1 cellular context compared by ENCODE assay signal in the genomic region with DNA sequence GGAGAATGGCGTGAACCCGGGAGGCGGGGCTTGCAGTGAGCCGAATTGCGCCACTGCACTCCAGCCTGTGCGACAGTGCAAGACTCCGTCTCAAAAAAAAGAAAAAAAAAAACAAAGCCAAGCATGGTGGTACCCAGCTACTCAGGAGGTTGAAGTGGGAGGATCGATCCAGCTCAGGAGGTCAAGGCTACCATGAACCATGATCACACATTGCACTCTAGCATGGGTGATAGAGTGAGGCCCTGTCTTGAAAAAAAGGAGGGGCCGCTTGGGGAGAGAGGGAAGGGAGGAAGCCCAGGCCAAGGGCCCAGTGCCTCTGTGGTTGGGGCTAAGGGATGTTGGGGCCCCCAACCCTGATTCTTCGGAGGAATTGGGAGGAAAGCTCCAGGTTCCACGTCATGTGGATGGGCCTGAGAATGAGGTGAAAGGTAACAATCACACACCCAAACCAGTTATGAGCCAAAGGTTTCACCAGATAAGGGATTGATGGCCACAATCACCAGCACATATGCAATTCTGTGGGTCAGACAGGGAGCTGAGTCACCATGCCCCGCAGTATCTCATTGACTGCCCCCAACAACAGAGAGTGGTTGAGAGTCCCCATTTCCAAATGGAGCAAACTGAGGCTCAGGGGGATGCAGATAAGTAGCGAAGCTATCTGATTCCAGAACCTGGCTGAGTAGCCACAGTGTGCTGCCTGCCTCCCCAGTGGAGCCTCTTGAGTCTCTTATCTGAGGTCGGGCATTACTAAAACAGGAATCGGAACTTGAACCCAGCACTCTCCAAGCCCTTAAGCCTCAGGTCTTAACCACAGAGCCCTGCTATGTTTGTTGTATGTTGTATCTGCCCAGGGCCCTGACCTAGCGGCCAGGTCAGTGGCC.
A peak's percentile ranks its signal among the peaks of the same experiment; 100 is the strongest.
TF ChIP-seq lines count a peak whose summit lies in the region.

No MANE protein-coding gene starts in this region.

TF ChIP-seq in K562, 482 proteins besides CTCF, POLR2A, EP300 and RAD21 (continues in another document):
- TF ChIP-seq RCOR1 (IDR thresholded peaks at IDR 0.05; ENCODE audit: borderline replicate concordance in 1 of 2, low read depth in 2 of 2, low read length in 2 of 2) = peak; percentile 80 to 99; a peak in 3 of 4 replicates
- TF ChIP-seq ZNF384 (IDR thresholded peaks at IDR 0.05; ENCODE audit: low read depth, low read length) = peak; percentile 86
- TF ChIP-seq KDM4B (IDR thresholded peaks at IDR 0.05; ENCODE audit: borderline replicate concordance in 2 of 2, low read depth in 1 of 2) = no peak
- TF ChIP-seq FOXJ3 (CRISPR knock-in tag; IDR thresholded peaks at IDR 0.05) = no peak
- TF ChIP-seq ZNF143 (CRISPR knock-in tag; IDR thresholded peaks at IDR 0.05) = no peak
- TF ChIP-seq, protein P1, sequence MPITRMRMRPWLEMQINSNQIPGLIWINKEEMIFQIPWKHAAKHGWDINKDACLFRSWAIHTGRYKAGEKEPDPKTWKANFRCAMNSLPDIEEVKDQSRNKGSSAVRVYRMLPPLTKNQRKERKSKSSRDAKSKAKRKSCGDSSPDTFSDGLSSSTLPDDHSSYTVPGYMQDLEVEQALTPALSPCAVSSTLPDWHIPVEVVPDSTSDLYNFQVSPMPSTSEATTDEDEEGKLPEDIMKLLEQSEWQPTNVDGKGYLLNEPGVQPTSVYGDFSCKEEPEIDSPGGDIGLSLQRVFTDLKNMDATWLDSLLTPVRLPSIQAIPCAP (CRISPR knock-in tag; IDR thresholded peaks at IDR 0.05; ENCODE audit: borderline replicate concordance) = no peak
- peak; percentile 42; the same call in 1 of the 2 replicates for TF ChIP-seq BHLHE40 (IDR thresholded peaks at IDR 0.05; ENCODE audit: low read length)
- 0 out of 2 replicates have a peak, but pooled peaks have one; percentile 5 for TF ChIP-seq PPARD (CRISPR knock-in tag; IDR thresholded peaks at IDR 0.05)
- TF ChIP-seq CC2D1A (IDR thresholded peaks at IDR 0.05) = no peak
- TF ChIP-seq MYC (IDR thresholded peaks at IDR 0.05; ENCODE audit: low read depth, low read length) = peak; percentile 5
- TF ChIP-seq MYC (CRISPR knock-in tag; IDR thresholded peaks at IDR 0.05; ENCODE audit: borderline replicate concordance, low read depth) = peak; percentile 33; the same call in 1 of the 2 replicates
- TF ChIP-seq ILK (tag; IDR thresholded peaks at IDR 0.05; ENCODE audit: borderline replicate concordance, low read depth) = no peak
- TF ChIP-seq CXXC5 (CRISPR knock-in tag; IDR thresholded peaks at IDR 0.05) = peak; percentile 60
- peak in 1 of 2 experiments; percentile 90; a peak in 2 of 3 replicates for TF ChIP-seq CBX3 (IDR thresholded peaks at IDR 0.05; ENCODE audit: borderline replicate concordance in 1 of 2, low read length in 2 of 2)
- TF ChIP-seq ZNF75A (CRISPR knock-in tag; IDR thresholded peaks at IDR 0.05) = no peak; the same call in 1 of the 2 replicates
- peak in 1 of 2 experiments; percentile 90; a peak in 2 of 4 replicates for TF ChIP-seq TEAD1 (CRISPR knock-in tag; IDR thresholded peaks at IDR 0.05)
- peak; percentile 30; the same call in 1 of the 2 replicates for TF ChIP-seq ZNF239 (CRISPR knock-in tag; IDR thresholded peaks at IDR 0.05)
- TF ChIP-seq MBD2 (IDR thresholded peaks at IDR 0.05; ENCODE audit: borderline replicate concordance, low read depth) = no peak
- TF ChIP-seq PTBP1 (IDR thresholded peaks at IDR 0.05; ENCODE audit: low read depth, low read length) = peak; percentile 82
- TF ChIP-seq HDAC8 (tag; IDR thresholded peaks at IDR 0.05) = peak; percentile 62; the same call in 1 of the 2 replicates
- peak; percentile 62; the same call in 1 of the 2 replicates for TF ChIP-seq ZNF165 (CRISPR knock-in tag; IDR thresholded peaks at IDR 0.05; ENCODE audit: borderline replicate concordance)
- TF ChIP-seq STAT5A (IDR thresholded peaks at IDR 0.05; ENCODE audit: borderline replicate concordance, low read length) = peak; percentile 71
- TF ChIP-seq MEIS2 (IDR thresholded peaks at IDR 0.05; ENCODE audit: partially characterized antibody) = no peak
- TF ChIP-seq ZKSCAN8 (CRISPR knock-in tag; IDR thresholded peaks at IDR 0.05) = no peak
- no peak for TF ChIP-seq MYBL2 (IDR thresholded peaks at IDR 0.05; ENCODE audit: low read depth)
- TF ChIP-seq MYBL2 (CRISPR knock-in tag; IDR thresholded peaks at IDR 0.05; ENCODE audit: borderline replicate concordance) = no peak
- TF ChIP-seq NR4A1 (CRISPR knock-in tag; IDR thresholded peaks at IDR 0.05) = no peak
- peak; percentile 51; the same call in 1 of the 2 replicates for TF ChIP-seq NR4A1 (tag; IDR thresholded peaks at IDR 0.05)
- TF ChIP-seq JUND (IDR thresholded peaks at IDR 0.05; ENCODE audit: borderline replicate concordance, low read depth, low read length) = peak; percentile 93
- TF ChIP-seq JUND (tag; IDR thresholded peaks at IDR 0.05; ENCODE audit: borderline replicate concordance, low read depth, low read length) = peak; percentile 91; the same call in 1 of the 3 replicates
- TF ChIP-seq XRCC3 (IDR thresholded peaks at IDR 0.05) = no peak
- TF ChIP-seq ZNF311 (CRISPR knock-in tag; IDR thresholded peaks at IDR 0.05) = peak; percentile 46; the same call in 1 of the 2 replicates
- TF ChIP-seq YY1 (IDR thresholded peaks at IDR 0.05; ENCODE audit: borderline replicate concordance in 1 of 3, control insufficient read depth in 1 of 3, extremely low read depth in 1 of 3, insufficient read depth in 3 of 3, insufficient read length in 1 of 3, insufficient replicate concordance in 2 of 3, low read depth in 1 of 3, low read length in 2 of 3) = peak in 1 of 3 experiments; percentile 37
- TF ChIP-seq CBX5 (IDR thresholded peaks at IDR 0.05; ENCODE audit: borderline replicate concordance, low read depth) = no peak
- peak; percentile 24 for TF ChIP-seq HNRNPLL (IDR thresholded peaks at IDR 0.05; ENCODE audit: low read depth, low read length, poor library complexity, severe bottlenecking)
- TF ChIP-seq, protein P2, sequence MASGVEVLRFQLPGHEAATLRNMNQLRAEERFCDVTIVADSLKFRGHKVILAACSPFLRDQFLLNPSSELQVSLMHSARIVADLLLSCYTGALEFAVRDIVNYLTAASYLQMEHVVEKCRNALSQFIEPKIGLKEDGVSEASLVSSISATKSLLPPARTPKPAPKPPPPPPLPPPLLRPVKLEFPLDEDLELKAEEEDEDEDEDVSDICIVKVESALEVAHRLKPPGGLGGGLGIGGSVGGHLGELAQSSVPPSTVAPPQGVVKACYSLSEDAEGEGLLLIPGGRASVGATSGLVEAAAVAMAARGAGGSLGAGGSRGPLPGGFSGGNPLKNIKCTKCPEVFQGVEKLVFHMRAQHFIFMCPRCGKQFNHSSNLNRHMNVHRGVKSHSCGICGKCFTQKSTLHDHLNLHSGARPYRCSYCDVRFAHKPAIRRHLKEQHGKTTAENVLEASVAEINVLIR (CRISPR knock-in tag; IDR thresholded peaks at IDR 0.05) = peak; percentile 60
- TF ChIP-seq TEAD4 (IDR thresholded peaks at IDR 0.05; ENCODE audit: low read length) = peak; percentile 91
- TF ChIP-seq TEAD4 (CRISPR knock-in tag; IDR thresholded peaks at IDR 0.05; ENCODE audit: borderline replicate concordance) = no peak
- TF ChIP-seq, protein P3, sequence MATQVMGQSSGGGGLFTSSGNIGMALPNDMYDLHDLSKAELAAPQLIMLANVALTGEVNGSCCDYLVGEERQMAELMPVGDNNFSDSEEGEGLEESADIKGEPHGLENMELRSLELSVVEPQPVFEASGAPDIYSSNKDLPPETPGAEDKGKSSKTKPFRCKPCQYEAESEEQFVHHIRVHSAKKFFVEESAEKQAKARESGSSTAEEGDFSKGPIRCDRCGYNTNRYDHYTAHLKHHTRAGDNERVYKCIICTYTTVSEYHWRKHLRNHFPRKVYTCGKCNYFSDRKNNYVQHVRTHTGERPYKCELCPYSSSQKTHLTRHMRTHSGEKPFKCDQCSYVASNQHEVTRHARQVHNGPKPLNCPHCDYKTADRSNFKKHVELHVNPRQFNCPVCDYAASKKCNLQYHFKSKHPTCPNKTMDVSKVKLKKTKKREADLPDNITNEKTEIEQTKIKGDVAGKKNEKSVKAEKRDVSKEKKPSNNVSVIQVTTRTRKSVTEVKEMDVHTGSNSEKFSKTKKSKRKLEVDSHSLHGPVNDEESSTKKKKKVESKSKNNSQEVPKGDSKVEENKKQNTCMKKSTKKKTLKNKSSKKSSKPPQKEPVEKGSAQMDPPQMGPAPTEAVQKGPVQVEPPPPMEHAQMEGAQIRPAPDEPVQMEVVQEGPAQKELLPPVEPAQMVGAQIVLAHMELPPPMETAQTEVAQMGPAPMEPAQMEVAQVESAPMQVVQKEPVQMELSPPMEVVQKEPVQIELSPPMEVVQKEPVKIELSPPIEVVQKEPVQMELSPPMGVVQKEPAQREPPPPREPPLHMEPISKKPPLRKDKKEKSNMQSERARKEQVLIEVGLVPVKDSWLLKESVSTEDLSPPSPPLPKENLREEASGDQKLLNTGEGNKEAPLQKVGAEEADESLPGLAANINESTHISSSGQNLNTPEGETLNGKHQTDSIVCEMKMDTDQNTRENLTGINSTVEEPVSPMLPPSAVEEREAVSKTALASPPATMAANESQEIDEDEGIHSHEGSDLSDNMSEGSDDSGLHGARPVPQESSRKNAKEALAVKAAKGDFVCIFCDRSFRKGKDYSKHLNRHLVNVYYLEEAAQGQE (CRISPR knock-in tag; IDR thresholded peaks at IDR 0.05; ENCODE audit: low read depth) = 0 out of 2 replicates have a peak, but pooled peaks have one; percentile 44
- no peak for TF ChIP-seq YBX1 (IDR thresholded peaks at IDR 0.05)
- TF ChIP-seq ZNF644 (tag; IDR thresholded peaks at IDR 0.05; ENCODE audit: low read depth) = no peak
- 0 out of 2 replicates have a peak, but pooled peaks have one; percentile 43 for TF ChIP-seq IFI16 (CRISPR knock-in tag; IDR thresholded peaks at IDR 0.05)
- no peak for TF ChIP-seq TAF7 (tag; IDR thresholded peaks at IDR 0.05)
- TF ChIP-seq, protein P4, sequence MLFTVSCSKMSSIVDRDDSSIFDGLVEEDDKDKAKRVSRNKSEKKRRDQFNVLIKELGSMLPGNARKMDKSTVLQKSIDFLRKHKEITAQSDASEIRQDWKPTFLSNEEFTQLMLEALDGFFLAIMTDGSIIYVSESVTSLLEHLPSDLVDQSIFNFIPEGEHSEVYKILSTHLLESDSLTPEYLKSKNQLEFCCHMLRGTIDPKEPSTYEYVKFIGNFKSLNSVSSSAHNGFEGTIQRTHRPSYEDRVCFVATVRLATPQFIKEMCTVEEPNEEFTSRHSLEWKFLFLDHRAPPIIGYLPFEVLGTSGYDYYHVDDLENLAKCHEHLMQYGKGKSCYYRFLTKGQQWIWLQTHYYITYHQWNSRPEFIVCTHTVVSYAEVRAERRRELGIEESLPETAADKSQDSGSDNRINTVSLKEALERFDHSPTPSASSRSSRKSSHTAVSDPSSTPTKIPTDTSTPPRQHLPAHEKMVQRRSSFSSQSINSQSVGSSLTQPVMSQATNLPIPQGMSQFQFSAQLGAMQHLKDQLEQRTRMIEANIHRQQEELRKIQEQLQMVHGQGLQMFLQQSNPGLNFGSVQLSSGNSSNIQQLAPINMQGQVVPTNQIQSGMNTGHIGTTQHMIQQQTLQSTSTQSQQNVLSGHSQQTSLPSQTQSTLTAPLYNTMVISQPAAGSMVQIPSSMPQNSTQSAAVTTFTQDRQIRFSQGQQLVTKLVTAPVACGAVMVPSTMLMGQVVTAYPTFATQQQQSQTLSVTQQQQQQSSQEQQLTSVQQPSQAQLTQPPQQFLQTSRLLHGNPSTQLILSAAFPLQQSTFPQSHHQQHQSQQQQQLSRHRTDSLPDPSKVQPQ (CRISPR knock-in tag; IDR thresholded peaks at IDR 0.05; ENCODE audit: borderline replicate concordance) = 0 out of 2 replicates have a peak, but pooled peaks have one; percentile 67
- 0 out of 2 replicates have a peak, but pooled peaks have one; percentile 24 for TF ChIP-seq HCFC1 (IDR thresholded peaks at IDR 0.05; ENCODE audit: low read depth, low read length)
- TF ChIP-seq, protein P5, sequence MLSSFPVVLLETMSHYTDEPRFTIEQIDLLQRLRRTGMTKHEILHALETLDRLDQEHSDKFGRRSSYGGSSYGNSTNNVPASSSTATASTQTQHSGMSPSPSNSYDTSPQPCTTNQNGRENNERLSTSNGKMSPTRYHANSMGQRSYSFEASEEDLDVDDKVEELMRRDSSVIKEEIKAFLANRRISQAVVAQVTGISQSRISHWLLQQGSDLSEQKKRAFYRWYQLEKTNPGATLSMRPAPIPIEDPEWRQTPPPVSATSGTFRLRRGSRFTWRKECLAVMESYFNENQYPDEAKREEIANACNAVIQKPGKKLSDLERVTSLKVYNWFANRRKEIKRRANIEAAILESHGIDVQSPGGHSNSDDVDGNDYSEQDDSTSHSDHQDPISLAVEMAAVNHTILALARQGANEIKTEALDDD (IDR thresholded peaks at IDR 0.05) = no peak
- peak; percentile 28; the same call in 1 of the 2 replicates for TF ChIP-seq ZNF274 (IDR thresholded peaks at IDR 0.05; ENCODE audit: borderline replicate concordance, low read depth, low read length)
- no peak for TF ChIP-seq HDAC3 (IDR thresholded peaks at IDR 0.05; ENCODE audit: borderline replicate concordance, partially characterized antibody)
- TF ChIP-seq, protein P6, sequence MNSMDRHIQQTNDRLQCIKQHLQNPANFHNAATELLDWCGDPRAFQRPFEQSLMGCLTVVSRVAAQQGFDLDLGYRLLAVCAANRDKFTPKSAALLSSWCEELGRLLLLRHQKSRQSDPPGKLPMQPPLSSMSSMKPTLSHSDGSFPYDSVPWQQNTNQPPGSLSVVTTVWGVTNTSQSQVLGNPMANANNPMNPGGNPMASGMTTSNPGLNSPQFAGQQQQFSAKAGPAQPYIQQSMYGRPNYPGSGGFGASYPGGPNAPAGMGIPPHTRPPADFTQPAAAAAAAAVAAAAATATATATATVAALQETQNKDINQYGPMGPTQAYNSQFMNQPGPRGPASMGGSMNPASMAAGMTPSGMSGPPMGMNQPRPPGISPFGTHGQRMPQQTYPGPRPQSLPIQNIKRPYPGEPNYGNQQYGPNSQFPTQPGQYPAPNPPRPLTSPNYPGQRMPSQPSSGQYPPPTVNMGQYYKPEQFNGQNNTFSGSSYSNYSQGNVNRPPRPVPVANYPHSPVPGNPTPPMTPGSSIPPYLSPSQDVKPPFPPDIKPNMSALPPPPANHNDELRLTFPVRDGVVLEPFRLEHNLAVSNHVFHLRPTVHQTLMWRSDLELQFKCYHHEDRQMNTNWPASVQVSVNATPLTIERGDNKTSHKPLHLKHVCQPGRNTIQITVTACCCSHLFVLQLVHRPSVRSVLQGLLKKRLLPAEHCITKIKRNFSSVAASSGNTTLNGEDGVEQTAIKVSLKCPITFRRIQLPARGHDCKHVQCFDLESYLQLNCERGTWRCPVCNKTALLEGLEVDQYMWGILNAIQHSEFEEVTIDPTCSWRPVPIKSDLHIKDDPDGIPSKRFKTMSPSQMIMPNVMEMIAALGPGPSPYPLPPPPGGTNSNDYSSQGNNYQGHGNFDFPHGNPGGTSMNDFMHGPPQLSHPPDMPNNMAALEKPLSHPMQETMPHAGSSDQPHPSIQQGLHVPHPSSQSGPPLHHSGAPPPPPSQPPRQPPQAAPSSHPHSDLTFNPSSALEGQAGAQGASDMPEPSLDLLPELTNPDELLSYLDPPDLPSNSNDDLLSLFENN (IDR thresholded peaks at IDR 0.05; ENCODE audit: low read depth in 2 of 2, low read length in 2 of 2) = peak in 1 of 2 experiments; percentile 8; a peak in 1 of 4 replicates
- peak; percentile 28 for TF ChIP-seq XRCC5 (IDR thresholded peaks at IDR 0.05; ENCODE audit: low read depth, low read length)
- TF ChIP-seq CEBPB (tag; IDR thresholded peaks at IDR 0.05) = peak; percentile 97
